ENCODE assay signal across 8 cellular contexts in the genomic region with DNA sequence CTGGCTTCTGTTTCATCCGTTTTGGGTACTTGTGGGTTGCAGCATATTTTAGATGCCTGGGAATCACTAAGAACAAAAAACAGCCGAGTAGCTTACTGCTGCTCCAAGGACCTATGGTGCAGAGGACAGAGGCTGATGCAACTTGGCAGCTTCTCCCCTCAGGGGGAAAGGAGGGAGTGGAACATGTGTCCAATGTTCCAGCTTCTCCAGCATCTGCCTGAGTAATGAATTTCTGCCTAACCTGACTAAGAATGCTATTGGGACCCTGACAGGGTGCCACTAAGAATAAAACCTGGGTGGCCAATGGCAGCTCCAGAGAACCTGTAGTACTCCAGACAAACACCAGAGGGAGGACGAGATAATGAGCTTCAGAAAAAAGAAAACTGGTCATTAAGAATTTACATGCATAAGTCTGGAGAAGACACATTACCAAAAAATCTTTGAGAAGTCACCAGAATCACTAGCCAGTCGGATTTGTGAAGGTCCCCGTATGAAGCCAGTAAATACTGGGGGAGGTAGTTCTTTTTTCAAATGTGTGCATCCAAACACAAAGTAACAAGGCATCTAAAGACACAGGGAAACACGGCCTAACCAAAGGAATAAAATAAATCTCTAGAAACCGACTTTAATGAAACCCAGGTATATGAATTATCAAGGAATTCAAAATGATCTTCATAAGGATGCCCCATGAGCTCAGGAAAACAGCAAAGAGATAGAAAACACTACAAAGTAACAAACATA.
A peak's percentile ranks its signal among the peaks of the same experiment; 100 is the strongest.
DNase-seq lines count a peak whose midpoint lies in the region; ATAC-seq, FAIRE-seq and TF ChIP-seq lines count a peak whose summit lies in the region.

No MANE protein-coding gene starts in this region.

- DNase-seq in A172 (ENCODE audit: low spot score) (peak; percentile 11), NT2/D1 (ENCODE audit: low read depth, low spot score) (peak; percentile 0), iPS DF 4.7 (ENCODE audit: extremely low read depth, low spot score) (peak; percentile 11), GM12892 (ENCODE audit: insufficient read length) (no peak)
- DNase-seq in activated naive CD4-positive, alpha-beta T cell treated with Interleukin-2 at 50 U/mL for 16 hours: peak; percentile 28
- peak; percentile 5 to 27 (median 15) for DNase-seq in stimulated activated CD4-positive, alpha-beta T cell treated with anti-CD3 and anti-CD28 coated beads, TNF-alpha, amount 100 ng/mL, for 24 hours (ENCODE audit: low read depth in 3 of 3)

- H3K27me3 ChIP-seq in NT2/D1 (ENCODE audit: insufficient read depth, insufficient read length): no peaks in the 10 kb centered on the region

- peak; percentile 73 for ATAC-seq in HG02763 (IDR thresholded peaks at IDR 0.05; ENCODE audit: unreplicated experiment)

- no peak overlapping the region for H3K4me3 ChIP-seq in NT2/D1 (ENCODE audit: insufficient read length, low read depth)

- H3K4me1 ChIP-seq in NT2/D1 (ENCODE audit: insufficient read depth, insufficient read length): no peaks in the 10 kb centered on the region

- H3K9me3 ChIP-seq in NT2/D1 (ENCODE audit: insufficient read depth, low read length): no peaks in the 10 kb centered on the region

- no peaks in the 10 kb centered on the region for H3K36me3 ChIP-seq in NT2/D1 (ENCODE audit: insufficient read depth, insufficient read length, low read length)

- TF ChIP-seq CTCF in GM12872 (IDR thresholded peaks at IDR 0.05; ENCODE audit: insufficient read depth, low read depth, low read length): peak; percentile 66

- H3K9ac ChIP-seq in NT2/D1 (ENCODE audit: insufficient read length, low read depth): no peak overlapping the region

- no peak for TF ChIP-seq POLR2A in GM12892 (IDR thresholded peaks at IDR 0.05; ENCODE audit: low read depth, low read length)

- no peak for FAIRE-seq in GM12892 (lab: Jason Lieb, UNC)
